14 cellular contexts compared by ENCODE assay signal in the genomic region with DNA sequence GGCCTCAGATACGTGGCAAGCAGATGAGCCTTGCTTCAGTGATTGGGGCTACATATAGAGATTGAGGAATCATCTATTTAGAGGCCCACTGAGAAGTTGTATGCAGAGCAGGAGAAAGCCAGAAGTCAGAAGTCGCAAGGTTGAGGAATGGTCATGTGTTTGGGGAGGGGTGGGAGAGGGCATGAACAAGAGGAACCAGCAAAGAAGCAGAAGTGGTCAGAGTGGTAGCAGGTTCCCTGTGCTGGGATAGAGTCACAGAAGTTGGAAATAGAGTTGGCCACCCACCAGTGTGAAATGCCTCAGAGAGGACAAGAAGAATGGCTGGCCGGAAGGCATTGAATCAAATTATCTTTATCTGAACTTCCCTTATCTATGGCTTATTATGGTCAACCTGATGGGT. TPM values are rescaled to one million over a fixed set of nuclear protein-coding genes. Genes with fewer than 3 reads are reported as not detected.
DNase-seq lines count a peak whose midpoint lies in the region; ATAC-seq and TF ChIP-seq lines count a peak whose summit lies in the region.
"Had no signal": no experiment of that assay in that cellular context is flagged by ENCODE, and none has a peak within 500 bp of the region (broad histone marks: within the 10 kb centered on the region; RNA-seq: fewer than 3 reads in every experiment).

No MANE protein-coding gene starts in this region.

- H3K4me2 ChIP-seq in neural progenitor cell: no peak overlapping the region

- H3K27ac Mint-ChIP-seq in CD14-positive monocyte: peak overlapping the region; percentile 90 to 96 (median 94)
- H3K27ac Mint-ChIP-seq in neural progenitor cell: peak overlapping the region; percentile 63
- peak overlapping the region in 2 of 8 donors; percentile 11 to 78 for H3K27ac Mint-ChIP-seq in CD8-positive, alpha-beta memory T cell
- H3K27ac Mint-ChIP-seq: activated T-cell treated with anti-CD3 and anti-CD28 coated beads, Interleukin-2, amount 50 U/mL, for 72 hours; HFFc6 had no signal

- H3K4me3 Mint-ChIP-seq in CD14-positive monocyte: peak overlapping the region; percentile 6 to 67
- H3K4me3 Mint-ChIP-seq in neural progenitor cell: no peak overlapping the region
- H3K4me3 Mint-ChIP-seq in CD8-positive, alpha-beta memory T cell: no peak overlapping the region
- H3K4me3 Mint-ChIP-seq: activated T-cell treated with anti-CD3 and anti-CD28 coated beads, Interleukin-2, amount 50 U/mL, for 72 hours; HFFc6 had no signal

- CTCF ChIA-PET in CD8-positive, alpha-beta memory T cell (lab: Charles Lee): no interaction called here

- H3K4me1 Mint-ChIP-seq in CD14-positive monocyte (peaks cover 82% of the 10 kb centered on the region), neural progenitor cell (no peaks in the 10 kb centered on the region)
- H3K4me1 Mint-ChIP-seq in CD8-positive, alpha-beta memory T cell: peaks cover 8 to 40% (median 38%) of the 10 kb centered on the region in 3 donors

- H3K4me3 ChIP-seq in neural progenitor cell: no peak overlapping the region
- H3K4me3 ChIP-seq in CD8-positive, alpha-beta memory T cell (ENCODE audit: low read length): no peak overlapping the region

- H3K27ac ChIP-seq in neural progenitor cell: no peak overlapping the region
- H3K27ac ChIP-seq in CD8-positive, alpha-beta memory T cell (ENCODE audit: low read depth, low read length): no peak overlapping the region

- peak; percentile 88 for DNase-seq in CD14-positive monocyte (ENCODE audit: low spot score)
- peak; percentile 89 for DNase-seq in NOMO-1 treated with dmso at 0.1 percent for 144 hours (lab: John Stamatoyannopoulos, UW; ENCODE audit: unreplicated experiment)
- peak in 26 of 42 donors; percentile 5 to 64 (median 36) for DNase-seq in head of caudate nucleus
- no peak for DNase-seq in neural progenitor cell (ENCODE audit: low spot score)
- DNase-seq in CD8-positive, alpha-beta memory T cell: no peak
- DNase-seq in superior temporal gyrus (ENCODE audit: extremely low spot score): no peak
- DNase-seq in T-helper 2 cell: no peak
- DNase-seq: activated CD4-positive, alpha-beta T cell treated with anti-CD3 and anti-CD28 coated beads for 4 hours; activated T-cell treated with anti-CD3 and anti-CD28 coated beads, Interleukin-2, amount 50 U/mL, for 72 hours; DMS53; HFFc6; NCI-H1105; NCI-H226 had no signal

- H3K27me3 Mint-ChIP-seq in CD14-positive monocyte (ENCODE audit: low read depth in 3 of 3) (no peaks in the 10 kb centered on the region), neural progenitor cell (ENCODE audit: insufficient read depth, low read depth) (peaks cover 2% of the 10 kb centered on the region)
- no peaks in the 10 kb centered on the region for H3K27me3 Mint-ChIP-seq in CD8-positive, alpha-beta memory T cell

- no peaks in the 10 kb centered on the region for H3K4me1 ChIP-seq in neural progenitor cell
- peaks cover 7% of the 10 kb centered on the region for H3K4me1 ChIP-seq in CD8-positive, alpha-beta memory T cell (ENCODE audit: insufficient read depth, low read length)

- no peak for TF ChIP-seq CTCF in CD14-positive monocyte (IDR thresholded peaks at IDR 0.05)
- no peak for TF ChIP-seq CTCF in neural progenitor cell (IDR thresholded peaks at IDR 0.05)

- H3K36me3 ChIP-seq in neural progenitor cell: no peaks in the 10 kb centered on the region
- peaks cover 8% of the 10 kb centered on the region for H3K36me3 ChIP-seq in CD8-positive, alpha-beta memory T cell (ENCODE audit: insufficient read depth, low read length)

- H3K79me2 ChIP-seq in neural progenitor cell (ENCODE audit: low read depth): no peaks in the 10 kb centered on the region

- ATAC-seq in HG03442 (IDR thresholded peaks at IDR 0.05; ENCODE audit: unreplicated experiment): no peak
- ATAC-seq: activated T-cell treated with anti-CD3 and anti-CD28 coated beads, Interleukin-2, amount 50 U/mL, for 72 hours had no signal

- no peak overlapping the region for H3K9ac ChIP-seq in neural progenitor cell

- H3K9me3 Mint-ChIP-seq in CD14-positive monocyte (no peaks in the 10 kb centered on the region), neural progenitor cell (no peaks in the 10 kb centered on the region)
- H3K9me3 Mint-ChIP-seq in CD8-positive, alpha-beta memory T cell: no peaks in the 10 kb centered on the region
- H3K9me3 Mint-ChIP-seq: activated T-cell treated with anti-CD3 and anti-CD28 coated beads, Interleukin-2, amount 50 U/mL, for 72 hours; HFFc6 had no signal

- no peak overlapping the region for H2AFZ ChIP-seq in neural progenitor cell (replicated peaks)

- peaks cover 52 to 69% of the 10 kb centered on the region in 2 donors for H3K36me3 Mint-ChIP-seq in CD14-positive monocyte
- H3K36me3 Mint-ChIP-seq in neural progenitor cell: peaks cover 2% of the 10 kb centered on the region
- H3K36me3 Mint-ChIP-seq in CD8-positive, alpha-beta memory T cell: peaks cover 0 to 68% (median 18%) of the 10 kb centered on the region in 3 donors

- intact Hi-C loops in CD14-positive monocyte (cut with micrococcal nuclease) (no loop called here), head of caudate nucleus (cut with DNase I) (no loop called here)

- no peaks in the 10 kb centered on the region for H3K27me3 ChIP-seq in neural progenitor cell
- no peaks in the 10 kb centered on the region for H3K27me3 ChIP-seq in CD8-positive, alpha-beta memory T cell (ENCODE audit: insufficient read depth, low read length, poor library complexity, severe bottlenecking)

- POLR2A ChIA-PET in CD8-positive, alpha-beta memory T cell (lab: Charles Lee): no interaction called here

- H4K20me1 ChIP-seq in neural progenitor cell (ENCODE audit: low read depth): peaks cover 3% of the 10 kb centered on the region

- no peaks in the 10 kb centered on the region for H3K9me3 ChIP-seq in neural progenitor cell (ENCODE audit: low read depth)
- no peaks in the 10 kb centered on the region for H3K9me3 ChIP-seq in CD8-positive, alpha-beta memory T cell (ENCODE audit: low read length)

- no peaks in the 10 kb centered on the region for H3F3A ChIP-seq in neural progenitor cell (ENCODE audit: low read depth)

RNA-seq across cellular contexts. Expression of gene MAP3K3, which starts 19.5 kb away (rescaled TPM):
- polyA plus RNA-seq in CD14-positive monocyte: 10 to 100 TPM; 52.2 to 63.6 TPM
- 21.6 and 28.8 TPM in 2 replicates for total RNA-seq in neural progenitor cell (ENCODE audit: low replicate concordance)
- total RNA-seq in CD8-positive, alpha-beta memory T cell: 10 to 100 TPM; 34.7 to 35.8 TPM
- 50.3 TPM for polyA plus RNA-seq in CD8-positive, alpha-beta memory T cell

RNA-seq across cellular contexts. Expression of gene TACO1, which starts 41.0 kb away (rescaled TPM):
- polyA plus RNA-seq in CD14-positive monocyte: 10 to 100 TPM in 1 of 2 donors, 1 to 10 TPM in 1; 9.5 to 12.5 TPM
- total RNA-seq in neural progenitor cell (ENCODE audit: low replicate concordance): 15.4 and 18.3 TPM in 2 replicates
- total RNA-seq in CD8-positive, alpha-beta memory T cell: 10 to 100 TPM; 35.9 to 40.0 TPM
- polyA plus RNA-seq in CD8-positive, alpha-beta memory T cell: 18.3 TPM

RNA-seq across cellular contexts. Expression of gene LIMD2, which starts 58.2 kb away (rescaled TPM):
- polyA plus RNA-seq in CD14-positive monocyte: 100 to 1,000 TPM; 315 to 334 TPM
- total RNA-seq in neural progenitor cell (ENCODE audit: low replicate concordance): 7.0 and 36.9 TPM in 2 replicates
- 100 to 1,000 TPM; 236 to 240 TPM for total RNA-seq in CD8-positive, alpha-beta memory T cell
- 495 TPM for polyA plus RNA-seq in CD8-positive, alpha-beta memory T cell

Comparison
In these comparisons a context has a peak if more than half of its experiments do, and no peak if none do; other contexts are left out.
1. DNase-seq: peak in CD14-positive monocyte (single experiment), NOMO-1 treated with dmso at 0.1 percent for 144 hours (single experiment) and head of caudate nucleus (26 of 42); none in neural progenitor cell (single experiment), CD8-positive, alpha-beta memory T cell (0 of 5), superior temporal gyrus (single experiment) and T-helper 2 cell (0 of 5).
2. H3K4me3 Mint-ChIP-seq: peak in CD14-positive monocyte (2 of 2); none in neural progenitor cell (single experiment) and CD8-positive, alpha-beta memory T cell (0 of 7).